15 cellular contexts compared by ENCODE assay signal in genomic region chr3:38558864-38559263, GRCh38.
DNase-seq lines count a peak whose midpoint lies in the region; ATAC-seq and TF ChIP-seq lines count a peak whose summit lies in the region.
"Had no signal": no experiment of that assay in that cellular context is flagged by ENCODE, and none has a peak within 500 bp of the region (broad histone marks: within the 10 kb centered on the region; RNA-seq: fewer than 3 reads in every experiment).

No MANE protein-coding gene starts in this region.

- no peaks in the 10 kb centered on the region for H3K4me1 ChIP-seq in DND-41 (ENCODE audit: insufficient read depth, low read length)
- H3K4me1 ChIP-seq in HCT116 (ENCODE audit: control insufficient read depth in 1 of 2, insufficient read depth in 2 of 2, low read length in 2 of 2), result no peaks in the 10 kb centered on the region
- H3K4me1 ChIP-seq in endodermal cell (ENCODE audit: control insufficient read depth, insufficient read depth, low read length), result no peaks in the 10 kb centered on the region
- H3K4me1 ChIP-seq in osteoblast (ENCODE audit: insufficient read depth, low read length), result no peaks in the 10 kb centered on the region
- no peaks in the 10 kb centered on the region for H3K4me1 ChIP-seq in CD8-positive, alpha-beta T cell (ENCODE audit: insufficient read depth, low read length)
- H3K4me1 ChIP-seq: A549, BE2C, Caco-2 had no signal

- no peak overlapping the region for H3K4me3 Mint-ChIP-seq in endodermal cell
- H3K4me3 Mint-ChIP-seq in CD8-positive, alpha-beta T cell, result no peak overlapping the region
- H3K4me3 Mint-ChIP-seq: CD8-positive, alpha-beta memory T cell had no signal

- peaks cover 2% of the 10 kb centered on the region for H3K9me3 ChIP-seq in DND-41 (ENCODE audit: insufficient read depth, low read length, severe bottlenecking)
- no peaks in the 10 kb centered on the region for H3K9me3 ChIP-seq in HCT116 (ENCODE audit: control insufficient read depth in 1 of 2, insufficient read depth in 1 of 2, low read depth in 1 of 2, low read length in 2 of 2)
- H3K9me3 ChIP-seq in endodermal cell (ENCODE audit: control insufficient read depth, low read length), result no peaks in the 10 kb centered on the region
- no peaks in the 10 kb centered on the region for H3K9me3 ChIP-seq in osteoblast (ENCODE audit: low read depth, low read length)
- no peaks in the 10 kb centered on the region for H3K9me3 ChIP-seq in CD8-positive, alpha-beta T cell (ENCODE audit: low read length)
- H3K9me3 ChIP-seq: A549, BE2C, Caco-2 had no signal

- intact Hi-C loops in HCT116 (cut with micrococcal nuclease), result no loop called here
- intact Hi-C loops in CD8-positive, alpha-beta T cell (cut with DNase I, micrococcal nuclease), result loop anchor here in 1 of 2 experiments (1.0 kb wide), 1 partner anchor 30 kb away; no protein-coding TSS in a partner anchor

- RAD21 ChIA-PET in HCT116 (lab: Charles Lee; ENCODE audit: low non-redundant PET in 1 of 2, low total read pairs in 2 of 2, uncharacterized antibody in 2 of 2, unreplicated experiment in 2 of 2), result no interaction called here

- peak; percentile 5 for TF ChIP-seq CTCF in DND-41 (IDR thresholded peaks at IDR 0.05; ENCODE audit: borderline replicate concordance, extremely low read depth, low read length, poor library complexity, severe bottlenecking)
- 0 out of 6 replicates have a peak, but pooled peaks of 1 of the 3 experiments have one; percentile 6 for TF ChIP-seq CTCF in HCT116 (IDR thresholded peaks at IDR 0.05 in 2 of 3, conservative IDR thresholded peaks at IDR 0.05 in 1 of 3; ENCODE audit: borderline replicate concordance in 1 of 3, insufficient read depth in 1 of 3, low read depth in 2 of 3, low read length in 2 of 3)
- TF ChIP-seq CTCF in endodermal cell (conservative IDR thresholded peaks at IDR 0.05), result peak; percentile 41
- no peak for TF ChIP-seq CTCF in osteoblast (IDR thresholded peaks at IDR 0.05; ENCODE audit: extremely low read depth, low read depth, low read length)
- TF ChIP-seq CTCF in CD8-positive, alpha-beta T cell (IDR thresholded peaks at IDR 0.05), result no peak

- H3K4me2 ChIP-seq in DND-41 (ENCODE audit: insufficient read depth, low read length), result no peak overlapping the region
- no peak overlapping the region for H3K4me2 ChIP-seq in HCT116 (ENCODE audit: low read length)
- no peak overlapping the region for H3K4me2 ChIP-seq in osteoblast (ENCODE audit: insufficient read depth, low read length)
- H3K4me2 ChIP-seq: A549 had no signal

- no peaks in the 10 kb centered on the region for H4K20me1 ChIP-seq in DND-41 (ENCODE audit: insufficient read depth, low read length)
- H4K20me1 ChIP-seq in HCT116 (ENCODE audit: insufficient read depth), result no peaks in the 10 kb centered on the region
- no peaks in the 10 kb centered on the region for H4K20me1 ChIP-seq in osteoblast (ENCODE audit: insufficient read depth, low read length)

- BruUV-seq in HCT116 (replicated peaks; lab: Mats Ljungman, UMichigan), result no TSS peak

- H3K4me1 Mint-ChIP-seq in endodermal cell, result no peaks in the 10 kb centered on the region
- no peaks in the 10 kb centered on the region for H3K4me1 Mint-ChIP-seq in CD8-positive, alpha-beta T cell (ENCODE audit: low read depth)
- H3K4me1 Mint-ChIP-seq: CD8-positive, alpha-beta memory T cell had no signal

- 85 to 91% methylated on average over 1 of the region's 1 CpG for WGBS in endodermal cell (ENCODE audit: insufficient coverage in 1 of 2, insufficient read length in 1 of 2), 2 experiments

- peaks cover 2% of the 10 kb centered on the region for H3K27me3 ChIP-seq in DND-41 (ENCODE audit: insufficient read depth, low read length, poor library complexity)
- no peaks in the 10 kb centered on the region for H3K27me3 ChIP-seq in HCT116 (ENCODE audit: insufficient read depth, low read length)
- no peaks in the 10 kb centered on the region for H3K27me3 ChIP-seq in endodermal cell (ENCODE audit: control insufficient read depth, insufficient read depth, low read length, poor library complexity, severe bottlenecking)
- no peaks in the 10 kb centered on the region for H3K27me3 ChIP-seq in osteoblast (ENCODE audit: insufficient read depth, low read length)
- H3K27me3 ChIP-seq in CD8-positive, alpha-beta T cell (ENCODE audit: insufficient read depth, low read length), result no peaks in the 10 kb centered on the region
- H3K27me3 ChIP-seq: BE2C had no signal

- H3K79me2 ChIP-seq in DND-41 (ENCODE audit: insufficient read depth, low read length), result no peaks in the 10 kb centered on the region
- no peaks in the 10 kb centered on the region for H3K79me2 ChIP-seq in HCT116 (ENCODE audit: insufficient read depth, low read length)
- H3K79me2 ChIP-seq in osteoblast (ENCODE audit: insufficient read depth, low read length), result no peaks in the 10 kb centered on the region

- H2AFZ ChIP-seq in DND-41 (ENCODE audit: low read depth, low read length) (no peak overlapping the region), HCT116 (ENCODE audit: low read depth, low read length, poor library complexity, severe bottlenecking) (no peak overlapping the region), osteoblast (ENCODE audit: low read length) (no peak overlapping the region)

- ATAC-seq in DND-41 (ENCODE audit: insufficient read depth, low read depth) (no peak), HCT116 (peak; percentile 50), HG03378 (IDR thresholded peaks at IDR 0.05; ENCODE audit: unreplicated experiment) (no peak)
- no peak for ATAC-seq in CD8-positive, alpha-beta T cell
- ATAC-seq: HepG2 had no signal

- H3K9me2 ChIP-seq in HCT116 (ENCODE audit: insufficient read depth), result no peaks in the 10 kb centered on the region

- H3K27ac ChIP-seq in DND-41 (ENCODE audit: low read length) (no peak overlapping the region), HCT116 (ENCODE audit: low read depth, low read length) (no peak overlapping the region), endodermal cell (ENCODE audit: low read depth, low read length) (no peak overlapping the region), osteoblast (ENCODE audit: low read depth, low read length) (no peak overlapping the region)
- H3K27ac ChIP-seq in CD8-positive, alpha-beta T cell (ENCODE audit: low read depth, low read length), result no peak overlapping the region
- H3K27ac ChIP-seq: A549, C4-2B had no signal

- no peak overlapping the region for H3K27ac Mint-ChIP-seq in endodermal cell
- no peak overlapping the region for H3K27ac Mint-ChIP-seq in CD8-positive, alpha-beta T cell
- H3K27ac Mint-ChIP-seq: CD8-positive, alpha-beta memory T cell had no signal

- H3K36me3 ChIP-seq in DND-41 (ENCODE audit: insufficient read depth, low read length) (no peaks in the 10 kb centered on the region), HCT116 (ENCODE audit: control insufficient read depth in 1 of 2, insufficient read depth in 2 of 2, low read length in 2 of 2) (no peaks in the 10 kb centered on the region; a peak in 1 of 4 replicates), endodermal cell (ENCODE audit: control insufficient read depth, insufficient read depth, low read length) (no peaks in the 10 kb centered on the region), osteoblast (ENCODE audit: insufficient read depth, low read length) (no peaks in the 10 kb centered on the region)
- no peaks in the 10 kb centered on the region for H3K36me3 ChIP-seq in CD8-positive, alpha-beta T cell (ENCODE audit: insufficient read depth, low read length)
- H3K36me3 ChIP-seq: BE2C had no signal

- in situ Hi-C loops in SK-MEL-5 (cut with HindIII; ENCODE audit: low pct_unique_long_range_greater_than_20kb, low sequenced_read_pairs), result no loop called here

- CTCF ChIA-PET in HCT116 (lab: Charles Lee), result no interaction called here
- CTCF ChIA-PET in CD8-positive, alpha-beta T cell (lab: Charles Lee), result no interaction called here

- POLR2A ChIA-PET in HCT116 (lab: Charles Lee), result no interaction called here
- POLR2A ChIA-PET in CD8-positive, alpha-beta T cell (lab: Charles Lee), result no interaction called here

- no peak for DNase-seq in DND-41
- no peak for DNase-seq in HCT116 (ENCODE audit: low read depth, low spot score)
- peak; percentile 83 for DNase-seq in SK-MEL-5 (ENCODE audit: low read depth, low spot score)
- DNase-seq in endodermal cell, result peak; percentile 17
- DNase-seq in cortex of kidney (lab: John Stamatoyannopoulos, UW), result no peak
- DNase-seq in osteoblast (ENCODE audit: insufficient read length, low spot score, missing footprints), result no peak
- no peak for DNase-seq in CD8-positive, alpha-beta T cell
- DNase-seq: BE2C, Caco-2, GF-D8 had no signal

- H3K9ac ChIP-seq in DND-41 (ENCODE audit: low read depth, low read length) (no peak overlapping the region), HCT116 (ENCODE audit: low read length) (no peak overlapping the region), endodermal cell (ENCODE audit: extremely low read depth, low read length, poor library complexity, severe bottlenecking) (no peak overlapping the region)

- no peak for TF ChIP-seq RAD21 in HCT116 (IDR thresholded peaks at IDR 0.05; ENCODE audit: low read depth)

- no peak for TF ChIP-seq POLR2A in HCT116 (IDR thresholded peaks at IDR 0.05; ENCODE audit: borderline replicate concordance, extremely low read depth, insufficient read depth, insufficient read length)

- peaks cover 3% of the 10 kb centered on the region for H3K9me3 Mint-ChIP-seq in endodermal cell
- peaks cover 5% of the 10 kb centered on the region for H3K9me3 Mint-ChIP-seq in CD8-positive, alpha-beta T cell

- no peaks in the 10 kb centered on the region for H3K27me3 Mint-ChIP-seq in endodermal cell (ENCODE audit: insufficient read depth)
- H3K27me3 Mint-ChIP-seq in CD8-positive, alpha-beta T cell (ENCODE audit: low read depth), result peaks cover 4% of the 10 kb centered on the region

- no peaks in the 10 kb centered on the region for H3K36me3 Mint-ChIP-seq in endodermal cell (ENCODE audit: low read depth)
- no peaks in the 10 kb centered on the region for H3K36me3 Mint-ChIP-seq in CD8-positive, alpha-beta T cell
- H3K36me3 Mint-ChIP-seq: CD8-positive, alpha-beta memory T cell had no signal

- no peak overlapping the region for H3K4me3 ChIP-seq in DND-41 (ENCODE audit: low read depth in 1 of 2, low read length in 2 of 2)
- no peak overlapping the region for H3K4me3 ChIP-seq in HCT116 (replicated peaks in 1 of 2; ENCODE audit: low read depth in 1 of 2, low read length in 2 of 2)
- no peak overlapping the region for H3K4me3 ChIP-seq in endodermal cell (ENCODE audit: low read length)
- H3K4me3 ChIP-seq in osteoblast (ENCODE audit: insufficient read depth, low read length), result no peak overlapping the region
- H3K4me3 ChIP-seq in CD8-positive, alpha-beta T cell (ENCODE audit: low read depth, low read length), result no peak overlapping the region
- H3K4me3 ChIP-seq: A549 had no signal

TF ChIP-seq in HCT116, 20 proteins besides CTCF, POLR2A, EP300 and RAD21 (continues in another document):
- no peak for TF ChIP-seq ATF3 (IDR thresholded peaks at IDR 0.05)
- TF ChIP-seq EZH2 (IDR thresholded peaks at IDR 0.05), result no peak
- TF ChIP-seq CBX3 (IDR thresholded peaks at IDR 0.05; ENCODE audit: low read depth), result no peak

Comparison
In these comparisons a context has a peak if more than half of its experiments do, and no peak if none do; other contexts are left out.
1. DNase-seq: peak in SK-MEL-5 (single experiment) and endodermal cell (single experiment); none in DND-41 (single experiment), HCT116 (single experiment), cortex of kidney (single experiment), osteoblast (single experiment) and CD8-positive, alpha-beta T cell (0 of 7).
2. CTCF ChIP-seq: peak in DND-41 (single experiment) and endodermal cell (single experiment); none in osteoblast (single experiment) and CD8-positive, alpha-beta T cell (single experiment).